ENCODE assay signal across 8 cellular contexts in genomic region chr15:76057332-76058000, GRCh38. TPM values are rescaled to one million over a fixed set of nuclear protein-coding genes. Genes with fewer than 3 reads are reported as not detected.
DNase-seq lines count a peak whose midpoint lies in the region; ATAC-seq and TF ChIP-seq lines count a peak whose summit lies in the region.

No MANE protein-coding gene starts in this region.

- no peaks in the 10 kb centered on the region for H3K9me3 ChIP-seq in CD4-positive, alpha-beta memory T cell (ENCODE audit: control insufficient read depth in 1 of 2, low read length in 2 of 2)
- H3K9me3 ChIP-seq in RWPE2 (ENCODE audit: severe bottlenecking): no peaks in the 10 kb centered on the region
- H3K9me3 ChIP-seq in right lobe of liver: no peaks in the 10 kb centered on the region

- peaks cover 5 to 27% (median 16%) of the 10 kb centered on the region in 4 donors for H3K4me1 Mint-ChIP-seq in CD4-positive, alpha-beta memory T cell

- H3K4me3 Mint-ChIP-seq in CD4-positive, alpha-beta memory T cell: peak overlapping the region in 6 of 8 donors; percentile 32 to 59 (median 48)

- no peaks in the 10 kb centered on the region for H3K36me3 Mint-ChIP-seq in CD4-positive, alpha-beta memory T cell

- intact Hi-C loops in CD4-positive, alpha-beta memory T cell (cut with micrococcal nuclease): loop anchor here (1.0 to 5.0 kb wide), 2 partner anchors 82 to 95 kb away; no protein-coding TSS in a partner anchor
- intact Hi-C loops in right lobe of liver (cut with DNase I): loop anchor here in 1 of 2 donors (5.0 kb wide), 1 partner anchor 80 kb away; no protein-coding TSS in a partner anchor

- ATAC-seq in GM18520 (IDR thresholded peaks at IDR 0.05; ENCODE audit: unreplicated experiment): peak; percentile 21
- ATAC-seq in HG03432 (IDR thresholded peaks at IDR 0.05; ENCODE audit: unreplicated experiment): peak; percentile 18
- peak; percentile 6; the same call in 2 of the 3 replicates for ATAC-seq in RWPE2 (ENCODE audit: low read depth)
- peak; percentile 48 to 70 (median 66) for ATAC-seq in right lobe of liver

- TF ChIP-seq POLR2A in right lobe of liver (IDR thresholded peaks at IDR 0.05): no peak

- TF ChIP-seq CTCF in RWPE2 (IDR thresholded peaks at IDR 0.05; ENCODE audit: poor library complexity, severe bottlenecking) (peak; percentile 97), brain microvascular endothelial cell (IDR thresholded peaks at IDR 0.05; ENCODE audit: low read depth, low read length, missing control alignments) (peak; percentile 74), right lobe of liver (IDR thresholded peaks at IDR 0.05) (peak; percentile 66 to 79 (median 72))

- DNase-seq in CD4-positive, alpha-beta memory T cell: peak in 4 of 5 donors; percentile 33 to 41 (median 34)
- DNase-seq in RWPE2 (ENCODE audit: low spot score): no peak
- peak; percentile 16 for DNase-seq in brain microvascular endothelial cell
- no peak for DNase-seq in right lobe of liver
- peak; percentile 83 for DNase-seq in superior temporal gyrus (ENCODE audit: extremely low spot score)
- no peak for DNase-seq in NCI-H226

- no peaks in the 10 kb centered on the region for H3K9me3 Mint-ChIP-seq in CD4-positive, alpha-beta memory T cell

- no peak overlapping the region for H3K27ac Mint-ChIP-seq in CD4-positive, alpha-beta memory T cell

- peaks cover 37 to 47% of the 10 kb centered on the region in 2 donors for H3K27me3 Mint-ChIP-seq in CD4-positive, alpha-beta memory T cell

- H3K36me3 ChIP-seq in CD4-positive, alpha-beta memory T cell (ENCODE audit: insufficient read depth, low read length): no peaks in the 10 kb centered on the region
- H3K36me3 ChIP-seq in RWPE2 (ENCODE audit: low read depth) (no peaks in the 10 kb centered on the region), brain microvascular endothelial cell (replicated peaks) (no peaks in the 10 kb centered on the region), right lobe of liver (no peaks in the 10 kb centered on the region)

- CTCF ChIA-PET in CD4-positive, alpha-beta memory T cell (lab: Charles Lee; ENCODE audit: partially characterized antibody): interaction anchor here (0.9 to 7.0 kb wide), 11 partner anchors 7 to 1486 kb away, joined by 3 to 99 read pairs (median 5); no protein-coding TSS in a partner anchor

- H3K27ac ChIP-seq in CD4-positive, alpha-beta memory T cell (ENCODE audit: low read depth, low read length): no peak overlapping the region
- no peak overlapping the region for H3K27ac ChIP-seq in RWPE2 (ENCODE audit: poor library complexity, severe bottlenecking)
- H3K27ac ChIP-seq in brain microvascular endothelial cell: no peak overlapping the region
- no peak overlapping the region for H3K27ac ChIP-seq in right lobe of liver

- POLR2A ChIA-PET in CD4-positive, alpha-beta memory T cell (lab: Charles Lee; ENCODE audit: partially characterized antibody): no interaction called here

- no peak overlapping the region for H3K4me3 ChIP-seq in CD4-positive, alpha-beta memory T cell (ENCODE audit: low read length in 2 of 2)
- H3K4me3 ChIP-seq in RWPE2 (ENCODE audit: severe bottlenecking): peak overlapping the region; percentile 1
- H3K4me3 ChIP-seq in brain microvascular endothelial cell (ENCODE audit: low read depth, low read length): no peak overlapping the region
- H3K4me3 ChIP-seq in right lobe of liver: no peak overlapping the region

- H3K27me3 ChIP-seq in CD4-positive, alpha-beta memory T cell (ENCODE audit: insufficient read depth, low read length): peaks cover 29% of the 10 kb centered on the region
- H3K27me3 ChIP-seq in RWPE2 (ENCODE audit: insufficient read depth, poor library complexity, severe bottlenecking): peaks cover 35% of the 10 kb centered on the region
- H3K27me3 ChIP-seq in brain microvascular endothelial cell (replicated peaks): peaks cover 42% of the 10 kb centered on the region
- no peaks in the 10 kb centered on the region for H3K27me3 ChIP-seq in right lobe of liver

- under 1% methylated on average over 7 of the region's 7 CpGs for WGBS in right lobe of liver (ENCODE audit: insufficient coverage, low coverage, low lambda C conversion rate, missing lambda C conversion rate)

- in situ Hi-C loops in brain microvascular endothelial cell (cut with HindIII; ENCODE audit: low pct_ligation_motif_present, low sequenced_read_pairs): no loop called here

- H3K4me1 ChIP-seq in CD4-positive, alpha-beta memory T cell (ENCODE audit: insufficient read depth, low read length): peaks cover 24% of the 10 kb centered on the region
- H3K4me1 ChIP-seq in RWPE2 (ENCODE audit: insufficient read depth, poor library complexity, severe bottlenecking) (peaks cover 4% of the 10 kb centered on the region), right lobe of liver (peaks cover 0 to 7% (median 0%) of the 10 kb centered on the region in 4 donors)

RNA-seq across cellular contexts. Expression of gene TMEM266, which starts 2.3 kb away (rescaled TPM):
- not detected for total RNA-seq in CD4-positive, alpha-beta memory T cell
- polyA plus RNA-seq in CD4-positive, alpha-beta memory T cell: not detected
- under 1 TPM in 2 of 6 experiments, not detected in 4; 0.12 to 0.19 TPM for total RNA-seq in right lobe of liver

RNA-seq across cellular contexts. Expression of gene NRG4, which starts 45.2 kb away (rescaled TPM):
- not detected for total RNA-seq in CD4-positive, alpha-beta memory T cell
- polyA plus RNA-seq in CD4-positive, alpha-beta memory T cell: not detected
- total RNA-seq in right lobe of liver: 1 to 10 TPM in 5 of 6 experiments, under 1 TPM in 1; 0.49 to 2.9 (median 2.0) TPM

Comparison
In these comparisons a context has a peak if more than half of its experiments do, and no peak if none do; other contexts are left out.
1. DNase-seq: peak in CD4-positive, alpha-beta memory T cell (4 of 5), brain microvascular endothelial cell (single experiment) and superior temporal gyrus (single experiment); none in RWPE2 (single experiment), right lobe of liver (0 of 3) and NCI-H226 (single experiment).
2. ATAC-seq: peak in every context shown above with its lines; median percentile 66 in right lobe of liver; 21 in GM18520; 18 in HG03432; 6 in RWPE2.
3. Peak in every context shown above with its lines, with median percentiles within 50 percentile points of each other: CTCF ChIP-seq.